Comparison of ENCODE assay signal across 13 cellular contexts in the genomic region with DNA sequence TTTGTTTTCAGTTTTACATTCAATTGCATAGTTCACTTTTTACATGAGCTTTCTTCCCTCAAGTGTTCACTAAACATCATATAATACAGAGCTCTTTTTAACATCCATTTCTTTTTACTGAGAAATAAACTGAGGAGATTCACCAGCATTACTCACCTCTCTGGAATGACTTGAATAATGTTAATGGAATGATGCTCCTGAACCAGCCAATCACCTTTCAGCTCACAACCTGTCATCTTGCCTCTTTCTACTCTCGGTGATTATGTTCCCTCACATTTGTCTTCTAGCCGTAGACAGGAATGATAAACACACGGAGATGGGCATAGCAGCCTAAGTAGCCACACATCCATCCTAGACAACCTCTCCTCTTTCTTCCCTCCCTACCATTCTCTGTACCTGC.
DNase-seq lines count a peak whose midpoint lies in the region; ATAC-seq, FAIRE-seq and TF ChIP-seq lines count a peak whose summit lies in the region.
"Had no signal": no experiment of that assay in that cellular context is flagged by ENCODE, and none has a peak within 500 bp of the region (broad histone marks: within the 10 kb centered on the region; RNA-seq: fewer than 3 reads in every experiment).

No MANE protein-coding gene starts in this region.

- peak overlapping the region; percentile 58 for H3K4me2 ChIP-seq in keratinocyte (ENCODE audit: control insufficient read depth, extremely low read depth, insufficient read depth, low read depth, low read length)

- H3K27ac ChIP-seq in keratinocyte (ENCODE audit: control insufficient read depth, insufficient read depth, low read length) = no peak overlapping the region
- H3K27ac ChIP-seq: VCaP had no signal

- H3K9me3 ChIP-seq in keratinocyte (ENCODE audit: control insufficient read depth, low read depth, low read length) = no peaks in the 10 kb centered on the region

- intact Hi-C loops in sciatic nerve (cut with DNase I) = no loop called here

- H3K9ac ChIP-seq in keratinocyte (ENCODE audit: control insufficient read depth, extremely low read depth, insufficient read depth, low read length) = no peak overlapping the region

- no peaks in the 10 kb centered on the region for H3K36me3 ChIP-seq in keratinocyte (ENCODE audit: control insufficient read depth in 2 of 2, extremely low read depth in 1 of 2, insufficient read depth in 2 of 2, low read length in 2 of 2)

- H2AFZ ChIP-seq in keratinocyte (ENCODE audit: control insufficient read depth, low read length) = peak overlapping the region; percentile 44

- dilution Hi-C loops in keratinocyte (cut with MboI; ENCODE audit: extremely low pct_ligation_motif_present, low sequenced_read_pairs) = no loop called here

- DNase-seq in AG08396 (ENCODE audit: low spot score) (peak; percentile 49), HTR-8/SVneo (ENCODE audit: insufficient read length, low spot score) (peak; percentile 85), astrocyte of the spinal cord (ENCODE audit: low read depth, low spot score) (peak; percentile 80), keratinocyte (ENCODE audit: low read depth, low spot score) (peak; percentile 83), ecto neural progenitor cell (ENCODE audit: low spot score) (no peak), sciatic nerve (ENCODE audit: low spot score) (no peak), NCI-H446 (lab: John Stamatoyannopoulos, UW) (no peak)
- DNase-seq in activated effector memory CD4-positive, alpha-beta T cell treated with anti-CD3 and anti-CD28 coated beads, Interleukin-2, amount 50 U/mL, for 16 hours = no peak
- DNase-seq: activated T-cell treated with anti-CD3 and anti-CD28 coated beads, Interleukin-2, amount 50 U/mL, for 24 hours; cortex of kidney; naive B cell; NCI-H187 had no signal

- no peak for ATAC-seq in sciatic nerve

- no peaks in the 10 kb centered on the region for H3K79me2 ChIP-seq in keratinocyte (ENCODE audit: control insufficient read depth, insufficient read depth, low read length)

- peaks cover 14% of the 10 kb centered on the region for H3K4me1 ChIP-seq in keratinocyte (ENCODE audit: control insufficient read depth, extremely low read depth, insufficient read depth, low read length)

- peak; percentile 96 for FAIRE-seq in HTR-8/SVneo (lab: Jason Lieb, UNC)
- FAIRE-seq in keratinocyte (lab: Jason Lieb, UNC) = peak; percentile 92

- in situ Hi-C loops in astrocyte of the spinal cord (cut with HindIII; ENCODE audit: low sequenced_read_pairs) = no loop called here

- H3K9me1 ChIP-seq in keratinocyte (ENCODE audit: control insufficient read depth, extremely low read depth, insufficient read depth, low read length) = no peaks in the 10 kb centered on the region

- TF ChIP-seq CTCF in astrocyte of the spinal cord (IDR thresholded peaks at IDR 0.05; ENCODE audit: low read depth, low read length) (no peak), keratinocyte (optimal IDR thresholded peaks at IDR 0.05 in 1 of 3, IDR thresholded peaks at IDR 0.05 in 1 of 3, conservative IDR thresholded peaks at IDR 0.05 in 1 of 3; ENCODE audit: extremely low read depth in 1 of 3, insufficient read depth in 2 of 3, low read length in 3 of 3) (no peak)

- no peaks in the 10 kb centered on the region for H4K20me1 ChIP-seq in keratinocyte (ENCODE audit: control insufficient read depth, extremely low read depth, insufficient read depth, low read length)

- H3K4me3 ChIP-seq in astrocyte of the spinal cord (ENCODE audit: low read depth, low read length) = no peak overlapping the region
- H3K4me3 ChIP-seq in keratinocyte (ENCODE audit: control insufficient read depth in 2 of 3, extremely low read depth in 1 of 3, insufficient read depth in 2 of 3, low read depth in 1 of 3, low read length in 3 of 3) = no peak overlapping the region

- H3K27me3 ChIP-seq in keratinocyte (ENCODE audit: control insufficient read depth, extremely low read depth, insufficient read depth, low read length) = no peaks in the 10 kb centered on the region

Comparison
In these comparisons a context has a peak if more than half of its experiments do, and no peak if none do; other contexts are left out.
1. DNase-seq: peak in AG08396 (single experiment), HTR-8/SVneo (single experiment), astrocyte of the spinal cord (single experiment) and keratinocyte (single experiment); none in ecto neural progenitor cell (single experiment), sciatic nerve (single experiment), NCI-H446 (0 of 2) and activated effector memory CD4-positive, alpha-beta T cell treated with anti-CD3 and anti-CD28 coated beads, Interleukin-2, amount 50 U/mL, for 16 hours (single experiment).